Comparison of ENCODE assay signal across 1 cellular context in the genomic region with DNA sequence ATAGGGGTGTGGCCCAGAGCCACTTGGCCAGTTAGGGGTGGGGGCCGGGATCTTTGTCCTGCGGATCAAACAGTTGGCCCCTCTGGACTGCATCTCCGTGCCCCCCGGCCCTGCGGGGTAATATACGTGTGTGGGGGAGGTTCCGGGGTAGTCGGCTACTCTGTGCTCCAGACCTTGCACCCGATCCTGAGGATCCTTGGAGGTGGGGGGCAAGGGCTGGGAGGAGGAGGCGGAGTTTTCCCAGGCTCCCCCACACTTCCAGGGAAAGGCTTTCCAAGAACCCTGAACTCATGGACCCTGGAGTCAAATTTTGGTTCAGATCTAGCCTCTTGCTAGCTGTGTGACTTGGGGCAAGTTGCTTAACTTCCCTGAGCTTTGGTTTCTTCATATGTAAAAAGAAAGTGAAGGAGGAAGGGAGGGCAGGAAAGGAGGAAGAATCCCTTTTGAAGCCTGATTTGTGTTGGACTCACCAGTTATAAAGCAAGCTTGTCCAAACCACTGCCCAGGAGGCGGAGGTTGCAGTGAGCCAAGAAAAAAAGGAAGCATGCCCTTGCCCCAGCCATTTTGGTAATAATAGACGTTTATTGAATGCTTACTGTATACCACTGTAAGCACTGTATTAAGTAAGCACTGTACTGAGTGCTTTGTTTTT.
TF ChIP-seq lines count a peak whose summit lies in the region.

No MANE protein-coding gene starts in this region.

TF ChIP-seq in HepG2, 621 proteins besides CTCF, POLR2A, EP300 and RAD21 (continues in another document):
- TF ChIP-seq ZNF317 (CRISPR knock-in tag; IDR thresholded peaks at IDR 0.05) (peak; percentile 21; the same call in 1 of the 2 replicates), MEF2D (CRISPR knock-in tag; IDR thresholded peaks at IDR 0.05) (0 out of 2 replicates have a peak, but pooled peaks have one; percentile 7), RCOR2 (CRISPR knock-in tag; IDR thresholded peaks at IDR 0.05) (0 out of 2 replicates have a peak, but pooled peaks have one; percentile 26), ZNF781 (CRISPR knock-in tag; IDR thresholded peaks at IDR 0.05; ENCODE audit: borderline replicate concordance, not compliant biosample characterization) (peak; percentile 47), REL (CRISPR knock-in tag; conservative IDR thresholded peaks at IDR 0.05) (0 out of 2 replicates have a peak, but pooled peaks have one; percentile 28), BCL6 (CRISPR knock-in tag; IDR thresholded peaks at IDR 0.05) (peak; percentile 62), TCF12 (IDR thresholded peaks at IDR 0.05) (no peak), TCF12 (CRISPR knock-in tag; IDR thresholded peaks at IDR 0.05) (0 out of 2 replicates have a peak, but pooled peaks have one; percentile 71), MXD4 (CRISPR knock-in tag; IDR thresholded peaks at IDR 0.05) (no peak), NCOR1 (IDR thresholded peaks at IDR 0.05; ENCODE audit: borderline replicate concordance, low read length) (peak; percentile 71), KDM6A (CRISPR knock-in tag; IDR thresholded peaks at IDR 0.05; ENCODE audit: low read depth) (no peak), ZNF430 (CRISPR knock-in tag; IDR thresholded peaks at IDR 0.05) (peak; percentile 1; the same call in 1 of the 2 replicates), ZKSCAN8 (CRISPR knock-in tag; IDR thresholded peaks at IDR 0.05; ENCODE audit: borderline replicate concordance) (peak; percentile 84), KDM5B (CRISPR knock-in tag; IDR thresholded peaks at IDR 0.05; ENCODE audit: borderline replicate concordance) (0 out of 2 replicates have a peak, but pooled peaks have one; percentile 10), PAF1 (CRISPR knock-in tag; IDR thresholded peaks at IDR 0.05) (no peak), SOX6 (IDR thresholded peaks at IDR 0.05) (no peak), SOX6 (CRISPR knock-in tag; IDR thresholded peaks at IDR 0.05) (peak; percentile 37; the same call in 1 of the 2 replicates), DMAP1 (CRISPR knock-in tag; IDR thresholded peaks at IDR 0.05) (no peak), MYC (CRISPR knock-in tag; IDR thresholded peaks at IDR 0.05; ENCODE audit: borderline replicate concordance) (no peak), AGO2 (optimal IDR thresholded peaks at IDR 0.05; ENCODE audit: low read depth, low read length) (peak; percentile 9), ZSCAN30 (CRISPR knock-in tag; IDR thresholded peaks at IDR 0.05) (peak; percentile 64; the same call in 1 of the 2 replicates), ZMYM3 (CRISPR knock-in tag; IDR thresholded peaks at IDR 0.05) (peak; percentile 77), ZNF589 (CRISPR knock-in tag; conservative IDR thresholded peaks at IDR 0.05) (0 out of 2 replicates have a peak, but pooled peaks have one; percentile 13), SP5 (CRISPR knock-in tag; IDR thresholded peaks at IDR 0.05; ENCODE audit: borderline replicate concordance, low read depth) (no peak), NR1H2 (CRISPR knock-in tag; IDR thresholded peaks at IDR 0.05; ENCODE audit: borderline replicate concordance, low read depth) (0 out of 2 replicates have a peak, but pooled peaks have one; percentile 5), HNF4G (IDR thresholded peaks at IDR 0.05; ENCODE audit: borderline replicate concordance, low read depth, low read length) (0 out of 2 replicates have a peak, but pooled peaks have one; percentile 57), HNF4G (CRISPR knock-in tag; IDR thresholded peaks at IDR 0.05; ENCODE audit: borderline replicate concordance, low read depth) (no peak), GATAD1 (CRISPR knock-in tag; IDR thresholded peaks at IDR 0.05) (no peak)
- TF ChIP-seq, protein P1, sequence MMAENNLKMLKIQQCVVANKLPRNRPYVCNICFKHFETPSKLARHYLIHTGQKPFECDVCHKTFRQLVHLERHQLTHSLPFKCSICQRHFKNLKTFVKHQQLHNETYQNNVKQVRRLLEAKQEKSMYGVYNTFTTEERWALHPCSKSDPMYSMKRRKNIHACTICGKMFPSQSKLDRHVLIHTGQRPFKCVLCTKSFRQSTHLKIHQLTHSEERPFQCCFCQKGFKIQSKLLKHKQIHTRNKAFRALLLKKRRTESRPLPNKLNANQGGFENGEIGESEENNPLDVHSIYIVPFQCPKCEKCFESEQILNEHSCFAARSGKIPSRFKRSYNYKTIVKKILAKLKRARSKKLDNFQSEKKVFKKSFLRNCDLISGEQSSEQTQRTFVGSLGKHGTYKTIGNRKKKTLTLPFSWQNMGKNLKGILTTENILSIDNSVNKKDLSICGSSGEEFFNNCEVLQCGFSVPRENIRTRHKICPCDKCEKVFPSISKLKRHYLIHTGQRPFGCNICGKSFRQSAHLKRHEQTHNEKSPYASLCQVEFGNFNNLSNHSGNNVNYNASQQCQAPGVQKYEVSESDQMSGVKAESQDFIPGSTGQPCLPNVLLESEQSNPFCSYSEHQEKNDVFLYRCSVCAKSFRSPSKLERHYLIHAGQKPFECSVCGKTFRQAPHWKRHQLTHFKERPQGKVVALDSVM (CRISPR knock-in tag; IDR thresholded peaks at IDR 0.05) = no peak
- TF ChIP-seq, protein P2, sequence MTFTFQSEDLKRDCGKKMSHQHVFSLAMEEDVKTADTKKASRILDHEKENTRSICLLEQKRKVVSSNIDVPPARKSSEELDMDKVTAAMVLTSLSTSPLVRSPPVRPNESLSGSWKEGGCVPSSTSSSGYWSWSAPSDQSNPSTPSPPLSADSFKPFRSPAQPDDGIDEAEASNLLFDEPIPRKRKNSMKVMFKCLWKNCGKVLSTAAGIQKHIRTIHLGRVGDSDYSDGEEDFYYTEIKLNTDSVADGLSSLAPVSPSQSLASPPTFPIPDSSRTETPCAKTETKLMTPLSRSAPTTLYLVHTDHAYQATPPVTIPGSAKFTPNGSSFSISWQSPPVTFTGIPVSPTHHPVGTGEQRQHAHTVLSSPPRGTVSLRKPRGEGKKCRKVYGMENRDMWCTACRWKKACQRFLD (CRISPR knock-in tag; IDR thresholded peaks at IDR 0.05; ENCODE audit: borderline replicate concordance) = 0 out of 2 replicates have a peak, but pooled peaks have one; percentile 45
- TF ChIP-seq, protein P3, sequence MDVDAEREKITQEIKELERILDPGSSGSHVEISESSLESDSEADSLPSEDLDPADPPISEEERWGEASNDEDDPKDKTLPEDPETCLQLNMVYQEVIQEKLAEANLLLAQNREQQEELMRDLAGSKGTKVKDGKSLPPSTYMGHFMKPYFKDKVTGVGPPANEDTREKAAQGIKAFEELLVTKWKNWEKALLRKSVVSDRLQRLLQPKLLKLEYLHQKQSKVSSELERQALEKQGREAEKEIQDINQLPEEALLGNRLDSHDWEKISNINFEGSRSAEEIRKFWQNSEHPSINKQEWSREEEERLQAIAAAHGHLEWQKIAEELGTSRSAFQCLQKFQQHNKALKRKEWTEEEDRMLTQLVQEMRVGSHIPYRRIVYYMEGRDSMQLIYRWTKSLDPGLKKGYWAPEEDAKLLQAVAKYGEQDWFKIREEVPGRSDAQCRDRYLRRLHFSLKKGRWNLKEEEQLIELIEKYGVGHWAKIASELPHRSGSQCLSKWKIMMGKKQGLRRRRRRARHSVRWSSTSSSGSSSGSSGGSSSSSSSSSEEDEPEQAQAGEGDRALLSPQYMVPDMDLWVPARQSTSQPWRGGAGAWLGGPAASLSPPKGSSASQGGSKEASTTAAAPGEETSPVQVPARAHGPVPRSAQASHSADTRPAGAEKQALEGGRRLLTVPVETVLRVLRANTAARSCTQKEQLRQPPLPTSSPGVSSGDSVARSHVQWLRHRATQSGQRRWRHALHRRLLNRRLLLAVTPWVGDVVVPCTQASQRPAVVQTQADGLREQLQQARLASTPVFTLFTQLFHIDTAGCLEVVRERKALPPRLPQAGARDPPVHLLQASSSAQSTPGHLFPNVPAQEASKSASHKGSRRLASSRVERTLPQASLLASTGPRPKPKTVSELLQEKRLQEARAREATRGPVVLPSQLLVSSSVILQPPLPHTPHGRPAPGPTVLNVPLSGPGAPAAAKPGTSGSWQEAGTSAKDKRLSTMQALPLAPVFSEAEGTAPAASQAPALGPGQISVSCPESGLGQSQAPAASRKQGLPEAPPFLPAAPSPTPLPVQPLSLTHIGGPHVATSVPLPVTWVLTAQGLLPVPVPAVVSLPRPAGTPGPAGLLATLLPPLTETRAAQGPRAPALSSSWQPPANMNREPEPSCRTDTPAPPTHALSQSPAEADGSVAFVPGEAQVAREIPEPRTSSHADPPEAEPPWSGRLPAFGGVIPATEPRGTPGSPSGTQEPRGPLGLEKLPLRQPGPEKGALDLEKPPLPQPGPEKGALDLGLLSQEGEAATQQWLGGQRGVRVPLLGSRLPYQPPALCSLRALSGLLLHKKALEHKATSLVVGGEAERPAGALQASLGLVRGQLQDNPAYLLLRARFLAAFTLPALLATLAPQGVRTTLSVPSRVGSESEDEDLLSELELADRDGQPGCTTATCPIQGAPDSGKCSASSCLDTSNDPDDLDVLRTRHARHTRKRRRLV (CRISPR knock-in tag; IDR thresholded peaks at IDR 0.05) = 0 out of 2 replicates have a peak, but pooled peaks have one; percentile 30
- TF ChIP-seq, protein P4, sequence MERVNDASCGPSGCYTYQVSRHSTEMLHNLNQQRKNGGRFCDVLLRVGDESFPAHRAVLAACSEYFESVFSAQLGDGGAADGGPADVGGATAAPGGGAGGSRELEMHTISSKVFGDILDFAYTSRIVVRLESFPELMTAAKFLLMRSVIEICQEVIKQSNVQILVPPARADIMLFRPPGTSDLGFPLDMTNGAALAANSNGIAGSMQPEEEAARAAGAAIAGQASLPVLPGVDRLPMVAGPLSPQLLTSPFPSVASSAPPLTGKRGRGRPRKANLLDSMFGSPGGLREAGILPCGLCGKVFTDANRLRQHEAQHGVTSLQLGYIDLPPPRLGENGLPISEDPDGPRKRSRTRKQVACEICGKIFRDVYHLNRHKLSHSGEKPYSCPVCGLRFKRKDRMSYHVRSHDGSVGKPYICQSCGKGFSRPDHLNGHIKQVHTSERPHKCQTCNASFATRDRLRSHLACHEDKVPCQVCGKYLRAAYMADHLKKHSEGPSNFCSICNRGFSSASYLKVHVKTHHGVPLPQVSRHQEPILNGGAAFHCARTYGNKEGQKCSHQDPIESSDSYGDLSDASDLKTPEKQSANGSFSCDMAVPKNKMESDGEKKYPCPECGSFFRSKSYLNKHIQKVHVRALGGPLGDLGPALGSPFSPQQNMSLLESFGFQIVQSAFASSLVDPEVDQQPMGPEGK (CRISPR knock-in tag; IDR thresholded peaks at IDR 0.05) = peak; percentile 56; the same call in 1 of the 2 replicates
- TF ChIP-seq, protein P5, sequence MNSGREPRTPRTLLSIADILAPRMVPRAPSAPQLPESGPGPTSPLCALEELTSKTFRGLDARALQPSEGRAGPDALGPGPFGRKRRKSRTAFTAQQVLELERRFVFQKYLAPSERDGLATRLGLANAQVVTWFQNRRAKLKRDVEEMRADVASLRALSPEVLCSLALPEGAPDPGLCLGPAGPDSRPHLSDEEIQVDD (CRISPR knock-in tag; IDR thresholded peaks at IDR 0.05; ENCODE audit: borderline replicate concordance) = no peak
- TF ChIP-seq, protein P6, sequence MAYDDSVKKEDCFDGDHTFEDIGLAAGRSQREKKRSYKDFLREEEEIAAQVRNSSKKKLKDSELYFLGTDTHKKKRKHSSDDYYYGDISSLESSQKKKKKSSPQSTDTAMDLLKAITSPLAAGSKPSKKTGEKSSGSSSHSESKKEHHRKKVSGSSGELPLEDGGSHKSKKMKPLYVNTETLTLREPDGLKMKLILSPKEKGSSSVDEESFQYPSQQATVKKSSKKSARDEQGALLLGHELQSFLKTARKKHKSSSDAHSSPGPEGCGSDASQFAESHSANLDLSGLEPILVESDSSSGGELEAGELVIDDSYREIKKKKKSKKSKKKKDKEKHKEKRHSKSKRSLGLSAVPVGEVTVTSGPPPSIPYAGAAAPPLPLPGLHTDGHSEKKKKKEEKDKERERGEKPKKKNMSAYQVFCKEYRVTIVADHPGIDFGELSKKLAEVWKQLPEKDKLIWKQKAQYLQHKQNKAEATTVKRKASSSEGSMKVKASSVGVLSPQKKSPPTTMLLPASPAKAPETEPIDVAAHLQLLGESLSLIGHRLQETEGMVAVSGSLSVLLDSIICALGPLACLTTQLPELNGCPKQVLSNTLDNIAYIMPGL (CRISPR knock-in tag; IDR thresholded peaks at IDR 0.05; ENCODE audit: borderline replicate concordance in 1 of 2, low read depth in 1 of 2) = 0 out of 4 replicates have a peak, but pooled peaks of 1 of the 2 experiments have one; percentile 18
- TF ChIP-seq, protein P7, sequence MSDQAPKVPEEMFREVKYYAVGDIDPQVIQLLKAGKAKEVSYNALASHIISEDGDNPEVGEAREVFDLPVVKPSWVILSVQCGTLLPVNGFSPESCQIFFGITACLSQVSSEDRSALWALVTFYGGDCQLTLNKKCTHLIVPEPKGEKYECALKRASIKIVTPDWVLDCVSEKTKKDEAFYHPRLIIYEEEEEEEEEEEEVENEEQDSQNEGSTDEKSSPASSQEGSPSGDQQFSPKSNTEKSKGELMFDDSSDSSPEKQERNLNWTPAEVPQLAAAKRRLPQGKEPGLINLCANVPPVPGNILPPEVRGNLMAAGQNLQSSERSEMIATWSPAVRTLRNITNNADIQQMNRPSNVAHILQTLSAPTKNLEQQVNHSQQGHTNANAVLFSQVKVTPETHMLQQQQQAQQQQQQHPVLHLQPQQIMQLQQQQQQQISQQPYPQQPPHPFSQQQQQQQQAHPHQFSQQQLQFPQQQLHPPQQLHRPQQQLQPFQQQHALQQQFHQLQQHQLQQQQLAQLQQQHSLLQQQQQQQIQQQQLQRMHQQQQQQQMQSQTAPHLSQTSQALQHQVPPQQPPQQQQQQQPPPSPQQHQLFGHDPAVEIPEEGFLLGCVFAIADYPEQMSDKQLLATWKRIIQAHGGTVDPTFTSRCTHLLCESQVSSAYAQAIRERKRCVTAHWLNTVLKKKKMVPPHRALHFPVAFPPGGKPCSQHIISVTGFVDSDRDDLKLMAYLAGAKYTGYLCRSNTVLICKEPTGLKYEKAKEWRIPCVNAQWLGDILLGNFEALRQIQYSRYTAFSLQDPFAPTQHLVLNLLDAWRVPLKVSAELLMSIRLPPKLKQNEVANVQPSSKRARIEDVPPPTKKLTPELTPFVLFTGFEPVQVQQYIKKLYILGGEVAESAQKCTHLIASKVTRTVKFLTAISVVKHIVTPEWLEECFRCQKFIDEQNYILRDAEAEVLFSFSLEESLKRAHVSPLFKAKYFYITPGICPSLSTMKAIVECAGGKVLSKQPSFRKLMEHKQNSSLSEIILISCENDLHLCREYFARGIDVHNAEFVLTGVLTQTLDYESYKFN (CRISPR knock-in tag; conservative IDR thresholded peaks at IDR 0.05) = peak; percentile 33; the same call in 1 of the 2 replicates
- TF ChIP-seq, protein P8, sequence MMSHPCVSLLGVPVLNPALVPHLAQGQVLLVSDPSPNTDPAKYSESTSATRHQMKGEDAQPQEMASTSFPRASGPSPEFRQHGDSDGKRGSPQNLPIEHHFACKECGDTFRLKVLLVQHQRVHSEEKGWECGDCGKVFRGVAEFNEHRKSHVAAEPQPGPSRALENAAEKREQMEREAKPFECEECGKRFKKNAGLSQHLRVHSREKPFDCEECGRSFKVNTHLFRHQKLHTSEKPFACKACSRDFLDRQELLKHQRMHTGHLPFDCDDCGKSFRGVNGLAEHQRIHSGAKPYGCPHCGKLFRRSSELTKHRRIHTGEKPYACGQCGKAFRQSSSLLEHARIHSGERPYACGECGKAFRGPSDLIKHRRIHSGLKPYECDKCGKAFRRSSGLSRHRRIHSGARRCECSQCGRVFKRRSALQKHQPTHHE (CRISPR knock-in tag; IDR thresholded peaks at IDR 0.05; ENCODE audit: borderline replicate concordance) = peak; percentile 5; the same call in 1 of the 2 replicates
- TF ChIP-seq, protein P9, sequence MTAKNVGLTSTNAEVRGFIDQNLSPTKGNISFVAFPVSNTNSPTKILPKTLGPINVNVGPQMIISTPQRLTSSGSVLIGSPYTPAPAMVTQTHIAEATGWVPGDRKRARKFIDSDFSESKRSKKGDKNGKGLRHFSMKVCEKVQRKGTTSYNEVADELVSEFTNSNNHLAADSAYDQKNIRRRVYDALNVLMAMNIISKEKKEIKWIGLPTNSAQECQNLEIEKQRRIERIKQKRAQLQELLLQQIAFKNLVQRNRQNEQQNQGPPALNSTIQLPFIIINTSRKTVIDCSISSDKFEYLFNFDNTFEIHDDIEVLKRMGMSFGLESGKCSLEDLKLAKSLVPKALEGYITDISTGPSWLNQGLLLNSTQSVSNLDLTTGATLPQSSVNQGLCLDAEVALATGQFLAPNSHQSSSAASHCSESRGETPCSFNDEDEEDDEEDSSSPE (CRISPR knock-in tag; IDR thresholded peaks at IDR 0.05) = no peak
